ENCODE assay signal across 9 cellular contexts in the genomic region with DNA sequence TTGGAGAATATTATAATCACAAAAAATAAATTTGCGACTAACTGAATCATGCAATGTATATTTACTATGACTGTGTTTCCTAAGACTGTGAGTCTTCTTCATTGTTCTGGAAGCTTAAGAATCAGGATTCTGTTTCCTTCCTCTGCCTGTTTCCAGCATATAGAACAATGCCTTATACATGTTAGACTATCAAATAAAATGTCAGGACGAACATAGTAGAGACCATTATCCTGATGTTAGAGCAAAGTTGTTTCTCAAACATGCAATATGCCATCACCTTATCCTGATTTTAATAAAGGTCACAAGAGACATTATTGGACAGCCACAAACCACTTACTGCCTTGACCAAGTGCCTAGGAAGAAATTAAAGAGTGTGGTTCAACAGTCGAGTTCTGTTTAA.
"Had no signal": no experiment of that assay in that cellular context is flagged by ENCODE, and none has a peak within 500 bp of the region (broad histone marks: within the 10 kb centered on the region; RNA-seq: fewer than 3 reads in every experiment).

No MANE protein-coding gene starts in this region.

- H3K27ac ChIP-seq: GM23248, HL-60 had no signal

- H3K4me3 ChIP-seq: GM23248, HAP-1 had no signal

- H3K4me1 ChIP-seq: HAP-1 had no signal

- H3K36me3 ChIP-seq: HAP-1 had no signal

- DNase-seq: GM23248, GOT3, H7, HFFc6, KBM-7 had no signal

- ATAC-seq: HCT116, HepG2 had no signal

- H3K9me3 ChIP-seq: HAP-1 had no signal
